Comparison of ENCODE assay signal across 8 cellular contexts in genomic region chr6:119313937-119314893, GRCh38. TPM values are rescaled to one million over a fixed set of nuclear protein-coding genes. Genes with fewer than 3 reads are reported as not detected.
A peak's percentile ranks its signal among the peaks of the same experiment; 100 is the strongest.
DNase-seq lines count a peak whose midpoint lies in the region; ATAC-seq and TF ChIP-seq lines count a peak whose summit lies in the region.

No MANE protein-coding gene starts in this region.

- in situ Hi-C loops in KBM-7 (cut with MboI; ENCODE audit: low pct_unique_long_range_greater_than_20kb, low sequenced_read_pairs) = no loop called here

- no peak overlapping the region for H3K4me3 ChIP-seq in esophagus (ENCODE audit: low read depth in 1 of 2, low read length in 2 of 2)
- H3K4me3 ChIP-seq in tibial artery = no peak overlapping the region

- H3K9me3 ChIP-seq in esophagus (ENCODE audit: control insufficient read depth in 2 of 2, insufficient read depth in 1 of 2, low read depth in 1 of 2, low read length in 1 of 2) (no peaks in the 10 kb centered on the region), tibial artery (no peaks in the 10 kb centered on the region)

- H3K36me3 ChIP-seq in esophagus (ENCODE audit: control insufficient read depth in 2 of 2, insufficient read depth in 2 of 2, low read length in 1 of 2) (no peaks in the 10 kb centered on the region), tibial artery (no peaks in the 10 kb centered on the region)

- no peak for TF ChIP-seq CTCF in tibial artery (IDR thresholded peaks at IDR 0.05)

- H3K4me1 ChIP-seq in esophagus (ENCODE audit: control insufficient read depth in 2 of 2, insufficient read depth in 2 of 2, low read length in 1 of 2) (peaks cover 0 to 5% of the 10 kb centered on the region in 2 donors), tibial artery (peaks cover 0 to 25% (median 10%) of the 10 kb centered on the region in 4 donors)

- intact Hi-C loops in tibial artery (cut with DNase I; ENCODE audit: low total_unique reads) = no loop called here
- intact Hi-C loops in posterior vena cava (cut with DNase I) = no loop called here

- DNase-seq in KBM-7 = peak; percentile 55
- DNase-seq in tibial artery = no peak
- DNase-seq in posterior vena cava (ENCODE audit: low spot score) = no peak
- no peak for DNase-seq in GM19238 (ENCODE audit: insufficient read length, low spot score)
- DNase-seq in NCI-H1930 (lab: John Stamatoyannopoulos, UW) = no peak

- peak; percentile 66 for ATAC-seq in GM18511 (IDR thresholded peaks at IDR 0.05; ENCODE audit: unreplicated experiment)
- ATAC-seq in GM21576 (IDR thresholded peaks at IDR 0.05; ENCODE audit: unreplicated experiment) = peak; percentile 51

- H3K27me3 ChIP-seq in esophagus (ENCODE audit: control insufficient read depth in 1 of 2, insufficient read depth in 2 of 2, low read length in 2 of 2) (no peaks in the 10 kb centered on the region), tibial artery (no peaks in the 10 kb centered on the region)

- H3K27ac ChIP-seq in esophagus (ENCODE audit: low read depth in 2 of 2, low read length in 1 of 2) (peak overlapping the region; percentile 60 to 64), tibial artery (no peak overlapping the region)

- WGBS in esophagus, 2 donors = 78 to 86% methylated on average over 10 of the region's 10 CpGs

RNA-seq across cellular contexts. Expression of gene MAN1A1, which starts 35.3 kb away (rescaled TPM):
- 1 to 10 TPM; 2.0 to 5.3 TPM for polyA plus RNA-seq in esophagus
- total RNA-seq in posterior vena cava = 10 to 100 TPM; 60.6 to 65.3 TPM

Comparison
In these comparisons a context has a peak if more than half of its experiments do, and no peak if none do; other contexts are left out.
1. H3K27ac ChIP-seq: peak in esophagus (2 of 2); none in tibial artery (0 of 2).